ENCODE assay signal across 8 cellular contexts in genomic region chr18:9017170-9017899, GRCh38.
DNase-seq lines count a peak whose midpoint lies in the region; ATAC-seq and TF ChIP-seq lines count a peak whose summit lies in the region.

No MANE protein-coding gene starts in this region.

- peak; percentile 94 for ATAC-seq in HG02610 (IDR thresholded peaks at IDR 0.05; ENCODE audit: unreplicated experiment)
- peak; percentile 96 to 97 for ATAC-seq in natural killer cell treated with Interleukin-12 subunit alpha and Interleukin-12 subunit beta and Interleukin-15 and Interleukin-18, amount 100 ng/mL, for 72 hours

- H3K4me1 ChIP-seq in esophagus muscularis mucosa: peaks cover 15 to 20% (median 18%) of the 10 kb centered on the region in 4 donors

- intact Hi-C loops in esophagus muscularis mucosa (cut with DNase I): no loop called here

- peak overlapping the region in 1 of 2 donors; percentile 27 for H3K27ac Mint-ChIP-seq in natural killer cell treated with Interleukin-12 subunit alpha and Interleukin-12 subunit beta and Interleukin-15 and Interleukin-18, amount 100 ng/mL, for 72 hours
- H3K27ac Mint-ChIP-seq in stimulated activated naive CD8-positive, alpha-beta T cell treated with anti-CD3 and anti-CD28 coated beads, Interleukin-15, Interleukin-2, amounts not matched to agents 100 ng/mL and 50 ng/mL, for 24 hours: peak overlapping the region; percentile 88

- peak overlapping the region; percentile 73 to 80 (median 75) for H3K27ac ChIP-seq in esophagus muscularis mucosa (replicated peaks in 1 of 4)

- no peaks in the 10 kb centered on the region for H3K9me3 ChIP-seq in esophagus muscularis mucosa

- DNase-seq in GM12865 (ENCODE audit: low read depth) (peak; percentile 82), NOMO-1 (lab: John Stamatoyannopoulos, UW; ENCODE audit: unreplicated experiment in 2 of 2) (peak; percentile 76 to 84), activated T-cell treated with anti-CD3 and anti-CD28 coated beads for 4 hours (peak; percentile 56), esophagus muscularis mucosa (ENCODE audit: extremely low spot score) (no peak), mesenteric fat pad (ENCODE audit: low spot score) (no peak)
- DNase-seq in natural killer cell treated with Interleukin-12 subunit alpha and Interleukin-12 subunit beta and Interleukin-15 and Interleukin-18, amount 100 ng/mL, for 72 hours (ENCODE audit: low spot score): peak; percentile 78

- 26% methylated on average over 20 of the region's 34 CpGs for WGBS in esophagus muscularis mucosa

- peaks cover 0 to 7% of the 10 kb centered on the region in 2 donors for H3K4me1 Mint-ChIP-seq in natural killer cell treated with Interleukin-12 subunit alpha and Interleukin-12 subunit beta and Interleukin-15 and Interleukin-18, amount 100 ng/mL, for 72 hours (ENCODE audit: low read depth in 2 of 2)
- H3K4me1 Mint-ChIP-seq in stimulated activated naive CD8-positive, alpha-beta T cell treated with anti-CD3 and anti-CD28 coated beads, Interleukin-15, Interleukin-2, amounts not matched to agents 100 ng/mL and 50 ng/mL, for 24 hours (ENCODE audit: low read depth): peaks cover 21% of the 10 kb centered on the region

- H3K4me3 Mint-ChIP-seq in natural killer cell treated with Interleukin-12 subunit alpha and Interleukin-12 subunit beta and Interleukin-15 and Interleukin-18, amount 100 ng/mL, for 72 hours: peak overlapping the region; percentile 56
- H3K4me3 Mint-ChIP-seq in stimulated activated naive CD8-positive, alpha-beta T cell treated with anti-CD3 and anti-CD28 coated beads, Interleukin-15, Interleukin-2, amounts not matched to agents 100 ng/mL and 50 ng/mL, for 24 hours: peak overlapping the region; percentile 57

- no peak for TF ChIP-seq EP300 in esophagus muscularis mucosa (IDR thresholded peaks at IDR 0.05)

- H3K36me3 Mint-ChIP-seq in natural killer cell treated with Interleukin-12 subunit alpha and Interleukin-12 subunit beta and Interleukin-15 and Interleukin-18, amount 100 ng/mL, for 72 hours: no peaks in the 10 kb centered on the region
- no peaks in the 10 kb centered on the region for H3K36me3 Mint-ChIP-seq in stimulated activated naive CD8-positive, alpha-beta T cell treated with anti-CD3 and anti-CD28 coated beads, Interleukin-15, Interleukin-2, amounts not matched to agents 100 ng/mL and 50 ng/mL, for 24 hours (ENCODE audit: low read depth)

- peak overlapping the region; percentile 47 for H3K4me3 ChIP-seq in GM12865 (ENCODE audit: low read depth, low read length)
- H3K4me3 ChIP-seq in esophagus muscularis mucosa: peak overlapping the region; percentile 32 to 52 (median 40)

- no peaks in the 10 kb centered on the region for H3K9me3 Mint-ChIP-seq in natural killer cell treated with Interleukin-12 subunit alpha and Interleukin-12 subunit beta and Interleukin-15 and Interleukin-18, amount 100 ng/mL, for 72 hours
- H3K9me3 Mint-ChIP-seq in stimulated activated naive CD8-positive, alpha-beta T cell treated with anti-CD3 and anti-CD28 coated beads, Interleukin-15, Interleukin-2, amounts not matched to agents 100 ng/mL and 50 ng/mL, for 24 hours: no peaks in the 10 kb centered on the region

- H3K27me3 Mint-ChIP-seq in natural killer cell treated with Interleukin-12 subunit alpha and Interleukin-12 subunit beta and Interleukin-15 and Interleukin-18, amount 100 ng/mL, for 72 hours: peaks cover 3 to 5% of the 10 kb centered on the region in 2 donors
- no peaks in the 10 kb centered on the region for H3K27me3 Mint-ChIP-seq in stimulated activated naive CD8-positive, alpha-beta T cell treated with anti-CD3 and anti-CD28 coated beads, Interleukin-15, Interleukin-2, amounts not matched to agents 100 ng/mL and 50 ng/mL, for 24 hours

- TF ChIP-seq CTCF in GM12865 (IDR thresholded peaks at IDR 0.05; ENCODE audit: insufficient read depth, low read depth, low read length, missing control alignments) (no peak), esophagus muscularis mucosa (IDR thresholded peaks at IDR 0.05) (no peak)

- H3K36me3 ChIP-seq in esophagus muscularis mucosa: no peaks in the 10 kb centered on the region

- no peaks in the 10 kb centered on the region for H3K27me3 ChIP-seq in esophagus muscularis mucosa

- no peak for TF ChIP-seq POLR2A in esophagus muscularis mucosa (IDR thresholded peaks at IDR 0.05; ENCODE audit: low read depth)

Comparison
In these comparisons a context has a peak if more than half of its experiments do, and no peak if none do; other contexts are left out.
1. DNase-seq: peak in GM12865 (single experiment), NOMO-1 (2 of 2), activated T-cell treated with anti-CD3 and anti-CD28 coated beads for 4 hours (single experiment) and natural killer cell treated with Interleukin-12 subunit alpha and Interleukin-12 subunit beta and Interleukin-15 and Interleukin-18, amount 100 ng/mL, for 72 hours (single experiment); none in esophagus muscularis mucosa (single experiment) and mesenteric fat pad (single experiment).